In genomic region chr10:109428775-109429480, GRCh38 we compare ENCODE assay signal across 15 cellular contexts.
DNase-seq lines count a peak whose midpoint lies in the region; TF ChIP-seq lines count a peak whose summit lies in the region.
"Had no signal": no experiment of that assay in that cellular context is flagged by ENCODE, and none has a peak within 500 bp of the region (broad histone marks: within the 10 kb centered on the region; RNA-seq: fewer than 3 reads in every experiment).

No MANE protein-coding gene starts in this region.

- H3K27me3 ChIP-seq in neural progenitor cell = no peaks in the 10 kb centered on the region
- H3K27me3 ChIP-seq in uterus = no peaks in the 10 kb centered on the region
- H3K27me3 ChIP-seq: BLaER1 treated with 17β-estradiol and CSF1 and Interleukin-3, amounts not matched to agents 10 nM and 100 nM had no signal

- no peak overlapping the region for H3K4me2 ChIP-seq in neural progenitor cell
- H3K4me2 ChIP-seq: BLaER1 treated with 17β-estradiol and CSF1 and Interleukin-3, amounts not matched to agents 10 nM and 100 nM had no signal

- TF ChIP-seq CTCF in neural progenitor cell (IDR thresholded peaks at IDR 0.05) = no peak
- TF ChIP-seq CTCF in uterus (IDR thresholded peaks at IDR 0.05) = no peak

- peaks cover 24% of the 10 kb centered on the region for H3K4me1 ChIP-seq in neural progenitor cell
- H3K4me1 ChIP-seq in uterus = no peaks in the 10 kb centered on the region
- H3K4me1 ChIP-seq: BLaER1 treated with 17β-estradiol and CSF1 and Interleukin-3, amounts not matched to agents 10 nM and 100 nM; HAP-1 had no signal

- no peaks in the 10 kb centered on the region for H3K9me3 Mint-ChIP-seq in neural progenitor cell
- H3K9me3 Mint-ChIP-seq: CD8-positive, alpha-beta T cell had no signal

- H3K79me2 ChIP-seq in neural progenitor cell (ENCODE audit: low read depth) = no peaks in the 10 kb centered on the region

- peaks cover 46% of the 10 kb centered on the region for H3K4me1 Mint-ChIP-seq in neural progenitor cell
- H3K4me1 Mint-ChIP-seq: B cell had no signal

- no peaks in the 10 kb centered on the region for H4K20me1 ChIP-seq in neural progenitor cell (ENCODE audit: low read depth)
- H4K20me1 ChIP-seq: BLaER1 treated with 17β-estradiol and CSF1 and Interleukin-3, amounts not matched to agents 10 nM and 100 nM had no signal

- no peak overlapping the region for H3K9ac ChIP-seq in neural progenitor cell
- H3K9ac ChIP-seq: BLaER1 treated with 17β-estradiol and CSF1 and Interleukin-3, amounts not matched to agents 10 nM and 100 nM had no signal

- no peak for TF ChIP-seq POLR2A in uterus (IDR thresholded peaks at IDR 0.05)

- H3F3A ChIP-seq in neural progenitor cell (ENCODE audit: low read depth) = peaks cover 9% of the 10 kb centered on the region

- no peaks in the 10 kb centered on the region for H3K36me3 Mint-ChIP-seq in neural progenitor cell
- H3K36me3 Mint-ChIP-seq: CD8-positive, alpha-beta T cell had no signal

- H3K4me3 Mint-ChIP-seq in neural progenitor cell = no peak overlapping the region
- H3K4me3 Mint-ChIP-seq: B cell; CD8-positive, alpha-beta T cell had no signal

- H3K4me3 ChIP-seq in neural progenitor cell = no peak overlapping the region
- no peak overlapping the region for H3K4me3 ChIP-seq in uterus
- H3K4me3 ChIP-seq: BLaER1 treated with 17β-estradiol and CSF1 and Interleukin-3, amounts not matched to agents 10 nM and 100 nM; GM12878; HAP-1 had no signal

- H2AFZ ChIP-seq in neural progenitor cell (replicated peaks) = peak overlapping the region; percentile 3

- no peak overlapping the region for H3K27ac ChIP-seq in neural progenitor cell
- H3K27ac ChIP-seq in uterus = no peak overlapping the region
- H3K27ac ChIP-seq: 22Rv1; BLaER1 treated with 17β-estradiol and CSF1 and Interleukin-3, amounts not matched to agents 10 nM and 100 nM had no signal

- H3K9me3 ChIP-seq in neural progenitor cell (ENCODE audit: low read depth) (no peaks in the 10 kb centered on the region), uterus (no peaks in the 10 kb centered on the region)
- H3K9me3 ChIP-seq: BLaER1 treated with 17β-estradiol and CSF1 and Interleukin-3, amounts not matched to agents 10 nM and 100 nM; HAP-1 had no signal

- no peak overlapping the region for H3K27ac Mint-ChIP-seq in neural progenitor cell
- H3K27ac Mint-ChIP-seq: B cell; CD8-positive, alpha-beta T cell had no signal

- H3K27me3 Mint-ChIP-seq in neural progenitor cell (ENCODE audit: insufficient read depth, low read depth) = no peaks in the 10 kb centered on the region
- H3K27me3 Mint-ChIP-seq: B cell had no signal

- DNase-seq in NCI-H82 (lab: John Stamatoyannopoulos, UW) (peak; percentile 9), NCI-H82 treated with DMSO at 0.1 percent for 48 hours (lab: John Stamatoyannopoulos, UW; ENCODE audit: unreplicated experiment) (no peak), amniotic epithelial cell (ENCODE audit: low read depth) (peak; percentile 12), neural progenitor cell (ENCODE audit: low spot score) (no peak), GDM1 (lab: John Stamatoyannopoulos, UW) (no peak), uterus (no peak)
- no peak for DNase-seq in activated T-cell treated with anti-CD3 and anti-CD28 coated beads, Interleukin-2, amount 50 U/mL, for 1 hour
- DNase-seq: Calu3; CD8-positive, alpha-beta T cell; DMS79 treated with DMSO at 0.1 percent for 48 hours had no signal

- intact Hi-C loops in uterus (cut with DNase I; ENCODE audit: low total_unique reads) = no loop called here

- H3K36me3 ChIP-seq in neural progenitor cell (no peaks in the 10 kb centered on the region), uterus (no peaks in the 10 kb centered on the region)
- H3K36me3 ChIP-seq: BLaER1 treated with 17β-estradiol and CSF1 and Interleukin-3, amounts not matched to agents 10 nM and 100 nM; HAP-1 had no signal

Comparison
In these comparisons a context has a peak if more than half of its experiments do, and no peak if none do; other contexts are left out.
1. DNase-seq: peak in NCI-H82 (single experiment) and amniotic epithelial cell (single experiment); none in NCI-H82 treated with DMSO at 0.1 percent for 48 hours (single experiment), neural progenitor cell (single experiment), GDM1 (single experiment), activated T-cell treated with anti-CD3 and anti-CD28 coated beads, Interleukin-2, amount 50 U/mL, for 1 hour (single experiment) and uterus (0 of 2).